Comparison of ENCODE assay signal across 1 cellular context in the genomic region with DNA sequence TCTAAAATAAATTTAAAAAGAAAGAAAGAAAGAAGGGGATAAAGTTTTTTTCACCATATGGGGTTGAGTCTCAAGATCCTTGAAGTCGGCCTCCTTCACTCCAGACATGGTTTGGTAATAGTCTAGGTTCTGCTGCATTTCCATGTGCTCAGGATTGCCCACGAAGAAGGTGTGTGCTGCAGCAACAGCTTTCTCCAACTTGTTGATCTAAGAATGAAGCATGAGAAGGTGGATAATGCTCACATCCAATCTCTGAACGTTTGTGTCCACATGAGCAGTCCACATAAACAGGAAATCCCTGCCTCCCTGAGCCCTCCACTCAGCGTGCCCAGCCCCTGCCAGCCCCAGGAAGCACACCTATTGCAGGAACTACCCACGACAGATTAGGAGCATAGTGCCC.
TF ChIP-seq lines count a peak whose summit lies in the region.

No MANE protein-coding gene starts in this region.

TF ChIP-seq in GM12878, 131 proteins besides CTCF, POLR2A, EP300 and RAD21:
- TF ChIP-seq SP1 (IDR thresholded peaks at IDR 0.05; ENCODE audit: low read depth, low read length) (no peak), SMAD5 (IDR thresholded peaks at IDR 0.05; ENCODE audit: low read depth) (no peak), CHD2 (IDR thresholded peaks at IDR 0.05; ENCODE audit: borderline replicate concordance, low read depth, low read length) (no peak), NFYA (IDR thresholded peaks at IDR 0.05; ENCODE audit: borderline replicate concordance, low read depth, low read length) (no peak)
TF ChIP-seq in GM12878: peak in this region for 0.
